In the genomic region with DNA sequence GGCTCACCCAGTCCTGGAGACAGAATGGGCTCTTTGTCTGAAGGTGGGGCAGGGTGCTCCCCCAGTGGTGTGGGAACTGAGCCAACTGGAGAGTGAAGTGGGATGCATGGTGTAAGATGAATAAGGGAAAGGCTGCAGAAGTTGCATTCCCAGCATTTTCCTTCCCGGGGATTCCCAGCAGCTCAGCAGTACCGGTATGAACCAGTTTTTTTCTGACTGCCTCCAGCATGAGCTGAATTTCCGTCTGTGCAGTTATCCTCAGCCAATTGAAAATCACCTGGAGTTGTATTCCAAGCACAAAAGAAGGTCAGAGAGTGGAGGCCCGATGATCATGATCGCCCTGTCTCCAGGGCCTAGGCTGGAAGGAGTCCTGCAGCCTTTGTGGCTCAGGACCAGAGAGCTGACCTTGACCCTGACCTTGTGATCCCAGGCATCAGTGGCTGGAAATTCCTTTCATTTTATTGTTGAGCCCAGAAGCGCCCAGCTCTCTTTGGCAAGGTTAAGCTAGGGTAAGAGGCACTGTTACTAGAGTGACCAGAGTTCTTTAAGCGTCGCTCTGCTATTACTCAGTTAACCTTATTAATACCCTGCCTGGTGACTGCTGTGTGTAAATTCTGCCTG, we compare ENCODE assay signal across 1 cellular context.
TF ChIP-seq lines count a peak whose summit lies in the region.

No MANE protein-coding gene starts in this region.

TF ChIP-seq in HepG2, 621 proteins besides CTCF, POLR2A, EP300 and RAD21 (continued from another document and continues in another):
- TF ChIP-seq ARID5B (CRISPR knock-in tag; IDR thresholded peaks at IDR 0.05) (peak; percentile 70), MNT (IDR thresholded peaks at IDR 0.05) (no peak), ZNF850 (CRISPR knock-in tag; conservative IDR thresholded peaks at IDR 0.05) (no peak), SALL1 (CRISPR knock-in tag; IDR thresholded peaks at IDR 0.05) (peak; percentile 69), TP53 (CRISPR knock-in tag; conservative IDR thresholded peaks at IDR 0.05) (no peak), ISL2 (CRISPR knock-in tag; IDR thresholded peaks at IDR 0.05) (no peak), RXRA (CRISPR knock-in tag; IDR thresholded peaks at IDR 0.05) (peak; percentile 88), RORA (CRISPR knock-in tag; IDR thresholded peaks at IDR 0.05) (no peak), AGO1 (IDR thresholded peaks at IDR 0.05; ENCODE audit: low read depth, low read length, poor library complexity, severe bottlenecking) (no peak), IRF2 (CRISPR knock-in tag; IDR thresholded peaks at IDR 0.05) (no peak), MAFG (CRISPR knock-in tag; IDR thresholded peaks at IDR 0.05) (no peak), BCL6 (CRISPR knock-in tag; IDR thresholded peaks at IDR 0.05) (peak; percentile 73), ZNF329 (CRISPR knock-in tag; IDR thresholded peaks at IDR 0.05; ENCODE audit: low read depth) (no peak), TFDP2 (CRISPR knock-in tag; IDR thresholded peaks at IDR 0.05) (no peak), CBFB (CRISPR knock-in tag; IDR thresholded peaks at IDR 0.05) (no peak), ZNF589 (CRISPR knock-in tag; conservative IDR thresholded peaks at IDR 0.05) (no peak), NFKBIZ (CRISPR knock-in tag; IDR thresholded peaks at IDR 0.05) (no peak), TCF7L2 (IDR thresholded peaks at IDR 0.05; ENCODE audit: low read depth, low read length) (no peak), RELA (CRISPR knock-in tag; IDR thresholded peaks at IDR 0.05) (peak; percentile 65; the same call in 1 of the 2 replicates), FOSL1 (CRISPR knock-in tag; IDR thresholded peaks at IDR 0.05; ENCODE audit: borderline replicate concordance) (no peak), ONECUT2 (CRISPR knock-in tag; IDR thresholded peaks at IDR 0.05) (no peak), NFATC3 (CRISPR knock-in tag; IDR thresholded peaks at IDR 0.05) (no peak), FOSL2 (CRISPR knock-in tag; IDR thresholded peaks at IDR 0.05) (peak; percentile 47), HNF4A (CRISPR knock-in tag; IDR thresholded peaks at IDR 0.05) (peak; percentile 70), ZNF136 (CRISPR knock-in tag; IDR thresholded peaks at IDR 0.05; ENCODE audit: low read depth) (no peak), ZNF337 (CRISPR knock-in tag; IDR thresholded peaks at IDR 0.05; ENCODE audit: borderline replicate concordance, low read depth) (no peak), ZNF510 (CRISPR knock-in tag; IDR thresholded peaks at IDR 0.05; ENCODE audit: low read depth) (no peak), KLF16 (CRISPR knock-in tag; IDR thresholded peaks at IDR 0.05) (no peak), MYC (CRISPR knock-in tag; IDR thresholded peaks at IDR 0.05; ENCODE audit: borderline replicate concordance) (no peak), ZNF225 (CRISPR knock-in tag; IDR thresholded peaks at IDR 0.05) (no peak), ZNF33A (CRISPR knock-in tag; IDR thresholded peaks at IDR 0.05; ENCODE audit: borderline replicate concordance) (no peak), CREM (IDR thresholded peaks at IDR 0.05) (0 out of 2 replicates have a peak, but pooled peaks have one; percentile 17), CREM (CRISPR knock-in tag; IDR thresholded peaks at IDR 0.05) (no peak), KAT8 (CRISPR knock-in tag; IDR thresholded peaks at IDR 0.05) (peak; percentile 24; the same call in 1 of the 2 replicates), ELF3 (CRISPR knock-in tag; IDR thresholded peaks at IDR 0.05) (peak; percentile 37; the same call in 1 of the 2 replicates), TEAD3 (CRISPR knock-in tag; optimal IDR thresholded peaks at IDR 0.05; ENCODE audit: borderline replicate concordance) (peak; percentile 68), PHF21A (CRISPR knock-in tag; IDR thresholded peaks at IDR 0.05) (no peak), NR2C2 (CRISPR knock-in tag; IDR thresholded peaks at IDR 0.05; ENCODE audit: borderline replicate concordance) (peak; percentile 42; the same call in 1 of the 2 replicates), CHD4 (IDR thresholded peaks at IDR 0.05; ENCODE audit: borderline replicate concordance, low read length) (no peak), ZNF446 (CRISPR knock-in tag; IDR thresholded peaks at IDR 0.05) (no peak), PPARG (CRISPR knock-in tag; conservative IDR thresholded peaks at IDR 0.05) (0 out of 2 replicates have a peak, but pooled peaks have one; percentile 41), EED (CRISPR knock-in tag; IDR thresholded peaks at IDR 0.05) (no peak), NR2F6 (IDR thresholded peaks at IDR 0.05) (peak; percentile 95), NR2F6 (CRISPR knock-in tag; IDR thresholded peaks at IDR 0.05) (peak; percentile 97), SMYD3 (CRISPR knock-in tag; IDR thresholded peaks at IDR 0.05) (no peak), TEAD2 (CRISPR knock-in tag; IDR thresholded peaks at IDR 0.05) (no peak), NBN (conservative IDR thresholded peaks at IDR 0.05) (no peak), STAG1 (CRISPR knock-in tag; IDR thresholded peaks at IDR 0.05) (no peak), MATR3 (CRISPR knock-in tag; IDR thresholded peaks at IDR 0.05) (no peak), ZNF841 (CRISPR knock-in tag; IDR thresholded peaks at IDR 0.05; ENCODE audit: borderline replicate concordance) (no peak), THAP8 (CRISPR knock-in tag; IDR thresholded peaks at IDR 0.05; ENCODE audit: borderline replicate concordance) (no peak), ASH2L (IDR thresholded peaks at IDR 0.05; ENCODE audit: insufficient read length, low read depth, low read length) (peak; percentile 22), KDM2A (CRISPR knock-in tag; IDR thresholded peaks at IDR 0.05; ENCODE audit: borderline replicate concordance, low read depth) (peak; percentile 64), ZNF12 (CRISPR knock-in tag; IDR thresholded peaks at IDR 0.05) (no peak), ZNF878 (CRISPR knock-in tag; IDR thresholded peaks at IDR 0.05) (no peak), YY1 (IDR thresholded peaks at IDR 0.05; ENCODE audit: insufficient read depth, insufficient replicate concordance, low read depth, low read length) (no peak), BORCS8-MEF2B (CRISPR knock-in tag; IDR thresholded peaks at IDR 0.05) (no peak), SIX1 (CRISPR knock-in tag; IDR thresholded peaks at IDR 0.05; ENCODE audit: borderline replicate concordance) (no peak), ZNF766 (CRISPR knock-in tag; IDR thresholded peaks at IDR 0.05; ENCODE audit: borderline replicate concordance) (no peak)
- TF ChIP-seq, protein P1, sequence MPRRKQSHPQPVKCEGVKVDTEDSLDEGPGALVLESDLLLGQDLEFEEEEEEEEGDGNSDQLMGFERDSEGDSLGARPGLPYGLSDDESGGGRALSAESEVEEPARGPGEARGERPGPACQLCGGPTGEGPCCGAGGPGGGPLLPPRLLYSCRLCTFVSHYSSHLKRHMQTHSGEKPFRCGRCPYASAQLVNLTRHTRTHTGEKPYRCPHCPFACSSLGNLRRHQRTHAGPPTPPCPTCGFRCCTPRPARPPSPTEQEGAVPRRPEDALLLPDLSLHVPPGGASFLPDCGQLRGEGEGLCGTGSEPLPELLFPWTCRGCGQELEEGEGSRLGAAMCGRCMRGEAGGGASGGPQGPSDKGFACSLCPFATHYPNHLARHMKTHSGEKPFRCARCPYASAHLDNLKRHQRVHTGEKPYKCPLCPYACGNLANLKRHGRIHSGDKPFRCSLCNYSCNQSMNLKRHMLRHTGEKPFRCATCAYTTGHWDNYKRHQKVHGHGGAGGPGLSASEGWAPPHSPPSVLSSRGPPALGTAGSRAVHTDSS (CRISPR knock-in tag; conservative IDR thresholded peaks at IDR 0.05) = no peak
- TF ChIP-seq, protein P2, sequence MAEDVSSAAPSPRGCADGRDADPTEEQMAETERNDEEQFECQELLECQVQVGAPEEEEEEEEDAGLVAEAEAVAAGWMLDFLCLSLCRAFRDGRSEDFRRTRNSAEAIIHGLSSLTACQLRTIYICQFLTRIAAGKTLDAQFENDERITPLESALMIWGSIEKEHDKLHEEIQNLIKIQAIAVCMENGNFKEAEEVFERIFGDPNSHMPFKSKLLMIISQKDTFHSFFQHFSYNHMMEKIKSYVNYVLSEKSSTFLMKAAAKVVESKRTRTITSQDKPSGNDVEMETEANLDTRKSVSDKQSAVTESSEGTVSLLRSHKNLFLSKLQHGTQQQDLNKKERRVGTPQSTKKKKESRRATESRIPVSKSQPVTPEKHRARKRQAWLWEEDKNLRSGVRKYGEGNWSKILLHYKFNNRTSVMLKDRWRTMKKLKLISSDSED (CRISPR knock-in tag; IDR thresholded peaks at IDR 0.05) = no peak
- TF ChIP-seq, protein P3, sequence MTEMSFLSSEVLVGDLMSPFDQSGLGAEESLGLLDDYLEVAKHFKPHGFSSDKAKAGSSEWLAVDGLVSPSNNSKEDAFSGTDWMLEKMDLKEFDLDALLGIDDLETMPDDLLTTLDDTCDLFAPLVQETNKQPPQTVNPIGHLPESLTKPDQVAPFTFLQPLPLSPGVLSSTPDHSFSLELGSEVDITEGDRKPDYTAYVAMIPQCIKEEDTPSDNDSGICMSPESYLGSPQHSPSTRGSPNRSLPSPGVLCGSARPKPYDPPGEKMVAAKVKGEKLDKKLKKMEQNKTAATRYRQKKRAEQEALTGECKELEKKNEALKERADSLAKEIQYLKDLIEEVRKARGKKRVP (CRISPR knock-in tag; IDR thresholded peaks at IDR 0.05) = no peak
- TF ChIP-seq, protein P4, sequence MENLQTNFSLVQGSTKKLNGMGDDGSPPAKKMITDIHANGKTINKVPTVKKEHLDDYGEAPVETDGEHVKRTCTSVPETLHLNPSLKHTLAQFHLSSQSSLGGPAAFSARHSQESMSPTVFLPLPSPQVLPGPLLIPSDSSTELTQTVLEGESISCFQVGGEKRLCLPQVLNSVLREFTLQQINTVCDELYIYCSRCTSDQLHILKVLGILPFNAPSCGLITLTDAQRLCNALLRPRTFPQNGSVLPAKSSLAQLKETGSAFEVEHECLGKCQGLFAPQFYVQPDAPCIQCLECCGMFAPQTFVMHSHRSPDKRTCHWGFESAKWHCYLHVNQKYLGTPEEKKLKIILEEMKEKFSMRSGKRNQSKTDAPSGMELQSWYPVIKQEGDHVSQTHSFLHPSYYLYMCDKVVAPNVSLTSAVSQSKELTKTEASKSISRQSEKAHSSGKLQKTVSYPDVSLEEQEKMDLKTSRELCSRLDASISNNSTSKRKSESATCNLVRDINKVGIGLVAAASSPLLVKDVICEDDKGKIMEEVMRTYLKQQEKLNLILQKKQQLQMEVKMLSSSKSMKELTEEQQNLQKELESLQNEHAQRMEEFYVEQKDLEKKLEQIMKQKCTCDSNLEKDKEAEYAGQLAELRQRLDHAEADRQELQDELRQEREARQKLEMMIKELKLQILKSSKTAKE (CRISPR knock-in tag; IDR thresholded peaks at IDR 0.05; ENCODE audit: borderline replicate concordance) = 0 out of 2 replicates have a peak, but pooled peaks have one; percentile 34
